In the genomic region with DNA sequence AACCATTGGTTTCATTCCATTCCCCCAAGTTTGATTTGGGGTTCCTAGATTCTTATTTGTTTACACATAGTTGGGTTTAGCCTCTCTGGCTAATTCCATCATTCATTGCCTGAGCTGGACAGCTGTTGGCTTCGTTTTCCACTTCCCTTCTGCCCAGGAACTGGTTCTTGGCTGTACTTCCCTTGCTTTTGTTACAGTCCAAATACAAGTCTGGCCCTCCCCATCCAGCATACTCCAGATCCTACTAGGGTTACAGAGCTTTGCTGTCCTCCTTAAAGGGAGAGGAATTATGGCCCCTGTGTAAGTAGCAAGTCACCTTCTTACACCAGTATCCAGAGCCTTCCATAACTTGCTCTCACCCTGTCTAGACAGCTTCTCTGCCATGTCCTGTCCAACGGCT, we compare ENCODE assay signal across 36 cellular contexts.
"Had no signal": no experiment of that assay in that cellular context is flagged by ENCODE, and none has a peak within 500 bp of the region (broad histone marks: within the 10 kb centered on the region; RNA-seq: fewer than 3 reads in every experiment).

No MANE protein-coding gene starts in this region.

- H3K36me3 ChIP-seq: ascending aorta, breast epithelium, MG63, Peyer's patch had no signal

- H3K27ac ChIP-seq: ascending aorta, body of pancreas, breast epithelium, Peyer's patch, VCaP had no signal

- H3K4me1 ChIP-seq: ascending aorta, breast epithelium, Peyer's patch had no signal

- DNase-seq: activated CD4-positive, alpha-beta T cell treated with anti-CD3 and anti-CD28 coated beads for 1 hour; activated CD4-positive, alpha-beta T cell treated with anti-CD3 and anti-CD28 coated beads for 48 hours; activated CD4-positive, CD25-positive, alpha-beta regulatory T cell; activated CD8-positive, alpha-beta T cell treated with anti-CD3 and anti-CD28 coated beads for 36 hours; activated effector memory CD4-positive, alpha-beta T cell treated with anti-CD3 and anti-CD28 coated beads, Interleukin-2, amount 50 U/mL, for 16 hours; activated naive CD4-positive, alpha-beta T cell; activated naive CD8-positive, alpha-beta T cell treated with anti-CD3 and anti-CD28 coated beads, Interleukin-2, amount 10 ng/mL, durations not matched to agents 7 days and 5 days; activated T-cell treated with anti-CD3 and anti-CD28 coated beads, Interleukin-2, amount 50 U/mL, for 1 hour; activated T-cell treated with anti-CD3 and anti-CD28 coated beads, Interleukin-2, amount 50 U/mL, for 72 hours; body of pancreas; Kasumi-1; KBM-7; MG63; MV-4-11; NCI-H1092 treated with DMSO at 0.1 percent for 48 hours; NCI-H1417; NCI-H146; NCI-H187; NCI-H2029 treated with DMSO at 0.1 percent for 48 hours; NCI-H2107; NCI-H2171; NCI-H510A treated with DMSO at 0.1 percent for 48 hours; NCI-H526 treated with DMSO at 0.1 percent for 48 hours; NCI-H82; NK-92 treated with Interleukin-12 subunit alpha and Interleukin-12 subunit beta, amount 100 ng/mL, for 24 hours; PC-3; Peyer's patch; RPMI8226; SHP77 treated with DMSO at 0.1 percent for 48 hours; SW 1271; T-helper 1 cell; T-helper 2 cell; T-helper 9 cell had no signal

- H3K27me3 ChIP-seq: ascending aorta, body of pancreas, breast epithelium, MG63, Peyer's patch had no signal

- H3K9me3 ChIP-seq: ascending aorta, body of pancreas, breast epithelium, MG63, Peyer's patch had no signal

- H3K4me3 ChIP-seq: ascending aorta, body of pancreas, breast epithelium, MG63, Peyer's patch had no signal
